1 cellular context compared by ENCODE assay signal in genomic region chr2:130840506-130840905, GRCh38.
TF ChIP-seq lines count a peak whose summit lies in the region.

No MANE protein-coding gene starts in this region.

TF ChIP-seq in IMR-90, 13 proteins besides CTCF, POLR2A, EP300 and RAD21:
- TF ChIP-seq BHLHE40 (IDR thresholded peaks at IDR 0.05; ENCODE audit: low read depth, low read length), result no peak
- no peak for TF ChIP-seq CHD1 (IDR thresholded peaks at IDR 0.05; ENCODE audit: low read depth, low read length)
- TF ChIP-seq MAFK (IDR thresholded peaks at IDR 0.05; ENCODE audit: low read depth, low read length), result no peak
- no peak for TF ChIP-seq SMC3 (IDR thresholded peaks at IDR 0.05; ENCODE audit: low read depth, low read length)
- TF ChIP-seq MAZ (IDR thresholded peaks at IDR 0.05; ENCODE audit: borderline replicate concordance, low read depth, low read length), result no peak
- no peak for TF ChIP-seq RFX5 (IDR thresholded peaks at IDR 0.05; ENCODE audit: low read depth, low read length)
- TF ChIP-seq FOS (IDR thresholded peaks at IDR 0.05; ENCODE audit: low read depth, low read length), result no peak
- TF ChIP-seq ELK1 (IDR thresholded peaks at IDR 0.05; ENCODE audit: borderline replicate concordance, low read depth, low read length), result no peak
